8 cellular contexts compared by ENCODE assay signal in the genomic region with DNA sequence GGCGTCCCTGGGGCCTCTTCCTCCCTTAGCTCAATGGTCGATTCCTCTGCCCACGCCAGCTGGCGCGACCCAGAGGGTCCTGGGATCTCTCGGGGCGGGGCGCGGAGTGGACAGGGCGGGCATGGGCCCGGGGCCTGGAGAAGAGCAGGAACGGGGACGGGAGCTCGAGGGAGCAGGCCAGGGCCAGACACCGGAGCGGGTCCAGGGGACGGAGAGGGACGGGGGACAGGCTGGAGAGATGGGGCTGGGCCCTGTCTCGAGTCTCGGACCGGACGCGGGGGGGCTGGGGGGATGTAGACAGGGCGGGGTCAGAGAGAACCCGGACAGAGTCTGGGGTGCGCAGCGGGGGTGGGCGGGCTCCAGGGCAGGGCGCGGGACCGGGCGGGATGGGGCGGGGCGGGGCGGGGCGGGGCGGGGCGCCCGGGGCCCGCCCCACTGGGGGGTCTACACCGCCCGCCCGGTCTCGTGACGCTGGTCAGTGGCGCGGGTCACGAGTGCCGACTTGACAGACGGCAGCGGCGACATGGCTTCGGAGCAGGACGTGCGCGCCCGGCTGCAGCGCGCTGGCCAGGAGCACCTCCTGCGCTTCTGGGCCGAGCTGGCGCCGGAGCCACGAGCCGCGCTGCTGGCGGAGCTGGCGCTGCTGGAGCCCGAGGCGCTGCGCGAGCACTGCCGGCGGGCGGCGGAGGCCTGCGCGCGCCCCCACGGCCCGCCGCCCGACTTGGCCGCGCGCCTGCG. TPM values are rescaled to one million over a fixed set of nuclear protein-coding genes. Genes with fewer than 3 reads are reported as not detected.
DNase-seq lines count a peak whose midpoint lies in the region; ATAC-seq and TF ChIP-seq lines count a peak whose summit lies in the region.

A gene with protein sequence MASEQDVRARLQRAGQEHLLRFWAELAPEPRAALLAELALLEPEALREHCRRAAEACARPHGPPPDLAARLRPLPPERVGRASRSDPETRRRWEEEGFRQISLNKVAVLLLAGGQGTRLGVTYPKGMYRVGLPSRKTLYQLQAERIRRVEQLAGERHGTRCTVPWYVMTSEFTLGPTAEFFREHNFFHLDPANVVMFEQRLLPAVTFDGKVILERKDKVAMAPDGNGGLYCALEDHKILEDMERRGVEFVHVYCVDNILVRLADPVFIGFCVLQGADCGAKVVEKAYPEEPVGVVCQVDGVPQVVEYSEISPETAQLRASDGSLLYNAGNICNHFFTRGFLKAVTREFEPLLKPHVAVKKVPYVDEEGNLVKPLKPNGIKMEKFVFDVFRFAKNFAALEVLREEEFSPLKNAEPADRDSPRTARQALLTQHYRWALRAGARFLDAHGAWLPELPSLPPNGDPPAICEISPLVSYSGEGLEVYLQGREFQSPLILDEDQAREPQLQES (plus strand): TSS at position 508 of the 738 bp plus-strand sequence. CDS start 16 bp downstream, at position 524.

- peak within 1 kb of the TSS; percentile 60 for H3K4me3 ChIP-seq in CD8-positive, alpha-beta T cell (ENCODE audit: low read depth, low read length)
- H3K4me3 ChIP-seq in effector memory CD4-positive, alpha-beta T cell (ENCODE audit: insufficient read depth, low read depth, low read length, poor library complexity, severe bottlenecking) = peak within 1 kb of the TSS; percentile 55

- no peaks in the 10 kb centered on the region for H3K9me3 Mint-ChIP-seq in CD8-positive, alpha-beta T cell
- H3K9me3 Mint-ChIP-seq in stimulated activated memory B cell treated with anti-CD40 and anti-IgM and Interleukin-4, amounts not matched to agents 10 μg/mL and 1 μg/mL and 100 μg/mL, for 72 hours = no peaks in the 10 kb centered on the region

- peak; percentile 21 to 68 (median 51) for DNase-seq in CD8-positive, alpha-beta T cell
- DNase-seq in M059J (ENCODE audit: low read depth) (peak; percentile 61), lung microvascular endothelial cell (ENCODE audit: low read depth in 2 of 2) (peak; percentile 68 to 88)
- peak; percentile 31 for DNase-seq in activated CD4-positive, alpha-beta T cell treated with anti-CD3 and anti-CD28 coated beads, Interleukin-2, amount 50 U/mL, for 1 hour
- DNase-seq in effector memory CD4-positive, alpha-beta T cell = peak; percentile 37 to 63 (median 53)

- peaks cover 13% of the 10 kb centered on the region for H3K36me3 Mint-ChIP-seq in CD8-positive, alpha-beta T cell
- peaks cover 12% of the 10 kb centered on the region for H3K36me3 Mint-ChIP-seq in stimulated activated memory B cell treated with anti-CD40 and anti-IgM and Interleukin-4, amounts not matched to agents 10 μg/mL and 1 μg/mL and 100 μg/mL, for 72 hours

- peaks cover 14% of the 10 kb centered on the region for H3K36me3 ChIP-seq in CD8-positive, alpha-beta T cell (ENCODE audit: insufficient read depth, low read length)
- peaks cover 4% of the 10 kb centered on the region for H3K36me3 ChIP-seq in effector memory CD4-positive, alpha-beta T cell (ENCODE audit: control insufficient read depth, insufficient read depth, low read length)

- H3K27me3 ChIP-seq in CD8-positive, alpha-beta T cell (ENCODE audit: insufficient read depth, low read length) = no peaks in the 10 kb centered on the region
- H3K27me3 ChIP-seq in effector memory CD4-positive, alpha-beta T cell (replicated peaks; ENCODE audit: control insufficient read depth, insufficient read depth, low read length, poor library complexity, severe bottlenecking) = no peaks in the 10 kb centered on the region

- H3K9me3 ChIP-seq in CD8-positive, alpha-beta T cell (ENCODE audit: low read length) = no peaks in the 10 kb centered on the region
- H3K9me3 ChIP-seq in effector memory CD4-positive, alpha-beta T cell (ENCODE audit: control insufficient read depth, low read length) = no peaks in the 10 kb centered on the region

- H3K4me1 Mint-ChIP-seq in CD8-positive, alpha-beta T cell (ENCODE audit: low read depth) = peaks cover 6% of the 10 kb centered on the region
- H3K4me1 Mint-ChIP-seq in stimulated activated memory B cell treated with anti-CD40 and anti-IgM and Interleukin-4, amounts not matched to agents 10 μg/mL and 1 μg/mL and 100 μg/mL, for 72 hours = peaks cover 30% of the 10 kb centered on the region

- no peak for TF ChIP-seq CTCF in CD8-positive, alpha-beta T cell (IDR thresholded peaks at IDR 0.05)

- H3K4me3 Mint-ChIP-seq in CD8-positive, alpha-beta T cell = peak within 1 kb of the TSS; percentile 80
- peak within 1 kb of the TSS; percentile 80 for H3K4me3 Mint-ChIP-seq in stimulated activated memory B cell treated with anti-CD40 and anti-IgM and Interleukin-4, amounts not matched to agents 10 μg/mL and 1 μg/mL and 100 μg/mL, for 72 hours

- peak within 1 kb of the TSS; percentile 44 for H3K27ac ChIP-seq in CD8-positive, alpha-beta T cell (ENCODE audit: low read depth, low read length)
- peak within 1 kb of the TSS; percentile 48 for H3K27ac ChIP-seq in effector memory CD4-positive, alpha-beta T cell (ENCODE audit: insufficient read depth, low read length, poor library complexity, severe bottlenecking)

- CTCF ChIA-PET in CD8-positive, alpha-beta T cell (lab: Charles Lee) = interaction anchor here (1.0 to 2.1 kb wide), 4 partner anchors 9 to 48 kb away, joined by 3 to 9 read pairs (median 6); no protein-coding TSS in a partner anchor

- H3K4me1 ChIP-seq in CD8-positive, alpha-beta T cell (ENCODE audit: insufficient read depth, low read length) = peaks cover 14% of the 10 kb centered on the region
- H3K4me1 ChIP-seq in effector memory CD4-positive, alpha-beta T cell (ENCODE audit: control insufficient read depth, insufficient read depth, low read length, poor library complexity, severe bottlenecking) = peaks cover 11% of the 10 kb centered on the region

- peak; percentile 75 for ATAC-seq in CD8-positive, alpha-beta T cell
- ATAC-seq in GM19467 (IDR thresholded peaks at IDR 0.05; ENCODE audit: unreplicated experiment) = peak; percentile 40
- peak; percentile 78 for ATAC-seq in stimulated activated memory B cell treated with anti-CD40 and anti-IgM and Interleukin-4, amounts not matched to agents 10 μg/mL and 1 μg/mL and 100 μg/mL, for 72 hours
- ATAC-seq in HG03457 (IDR thresholded peaks at IDR 0.05; ENCODE audit: unreplicated experiment) = no peak

- H3K27ac Mint-ChIP-seq in CD8-positive, alpha-beta T cell = no peak within 1 kb of the TSS
- H3K27ac Mint-ChIP-seq in stimulated activated memory B cell treated with anti-CD40 and anti-IgM and Interleukin-4, amounts not matched to agents 10 μg/mL and 1 μg/mL and 100 μg/mL, for 72 hours = peak within 1 kb of the TSS; percentile 68

- POLR2A ChIA-PET in CD8-positive, alpha-beta T cell (lab: Charles Lee) = interaction anchor here (1.0 to 2.7 kb wide), 3 partner anchors 9 to 52 kb away, joined by 3 to 20 read pairs (median 6); partner anchors contain the start of gene MAN1B1

- intact Hi-C loops in CD8-positive, alpha-beta T cell (cut with DNase I, micrococcal nuclease) = loop anchor here in 1 of 2 experiments (1.0 kb wide), 1 partner anchor 9 kb away; the partner anchor contains the start of gene MAN1B1

- no peaks in the 10 kb centered on the region for H3K27me3 Mint-ChIP-seq in CD8-positive, alpha-beta T cell (ENCODE audit: low read depth)
- H3K27me3 Mint-ChIP-seq in stimulated activated memory B cell treated with anti-CD40 and anti-IgM and Interleukin-4, amounts not matched to agents 10 μg/mL and 1 μg/mL and 100 μg/mL, for 72 hours = no peaks in the 10 kb centered on the region

RNA-seq across cellular contexts. Expression of the gene that starts here (rescaled TPM):
- total RNA-seq in CD8-positive, alpha-beta T cell = 10 to 100 TPM; 14.1 to 18.7 TPM
- 6.7 and 12.9 TPM in 2 replicates for total RNA-seq in M059J (2014; rRNA removed; shearing (Covaris generic))
- 13.1 and 16.9 TPM in 2 replicates for total RNA-seq in lung microvascular endothelial cell
